ENCODE assay signal across 18 cellular contexts in genomic region chr19:4144666-4145261, GRCh38. TPM values are rescaled to one million over a fixed set of nuclear protein-coding genes. Genes with fewer than 3 reads are reported as not detected.
DNase-seq lines count a peak whose midpoint lies in the region; ATAC-seq, FAIRE-seq and TF ChIP-seq lines count a peak whose summit lies in the region.
"Had no signal": no experiment of that assay in that cellular context is flagged by ENCODE, and none has a peak within 500 bp of the region (broad histone marks: within the 10 kb centered on the region; RNA-seq: fewer than 3 reads in every experiment).

No MANE protein-coding gene starts in this region.

- RAD21 ChIA-PET in GM12878 (lab: Charles Lee; ENCODE audit: unreplicated experiment): no interaction called here

- BruUV-seq in Calu3 (replicated peaks; lab: Mats Ljungman, UMichigan) (no TSS peak), GM12878 (replicated peaks; lab: Mats Ljungman, UMichigan) (no TSS peak)

- intact Hi-C loops in Calu3 (cut with micrococcal nuclease; ENCODE audit: unreplicated experiment): loop anchor here (5.0 kb wide), 1 partner anchor 38 kb away; the partner anchor contains the start of genes ANKRD24 and SIRT6
- intact Hi-C loops in GM12878 (cut with micrococcal nuclease; ENCODE audit: unreplicated experiment): no loop called here
- intact Hi-C loops in activated T-helper 2 cell treated with anti-CD3 and anti-CD28 coated beads, Interferon-gamma antibody, Interleukin-2, Interleukin-4, amounts not matched to agents 10 μg/mL and 5 μg/mL and 100 μg/mL, durations not matched to agents 14 hours and 24 hours and 36 hours (cut with micrococcal nuclease): no loop called here

- in situ Hi-C loops in GM12878 (cut with MboI): no loop called here

- peaks cover 3% of the 10 kb centered on the region; the same call in 1 of the 2 replicates for H3K4me1 ChIP-seq in GM12878 (ENCODE audit: control insufficient read depth, insufficient read depth, low read length)
- peaks cover 2 to 13% (median 12%) of the 10 kb centered on the region in 4 donors for H3K4me1 ChIP-seq in liver (ENCODE audit: control insufficient read depth in 4 of 4, insufficient read depth in 4 of 4, low read length in 3 of 4)

- H3K9me3 Mint-ChIP-seq in Calu3 (ENCODE audit: low read depth, unreplicated experiment): no peaks in the 10 kb centered on the region
- H3K9me3 Mint-ChIP-seq in activated T-helper 2 cell treated with anti-CD3 and anti-CD28 coated beads, Interferon-gamma antibody, Interleukin-2, Interleukin-4, amounts not matched to agents 10 μg/mL and 5 μg/mL and 100 μg/mL, durations not matched to agents 14 hours and 24 hours and 36 hours: no peaks in the 10 kb centered on the region

- H3K4me3 Mint-ChIP-seq in Calu3 (ENCODE audit: low read depth, unreplicated experiment): no peak overlapping the region
- H3K4me3 Mint-ChIP-seq in activated T-helper 2 cell treated with anti-CD3 and anti-CD28 coated beads, Interferon-gamma antibody, Interleukin-2, Interleukin-4, amounts not matched to agents 10 μg/mL and 5 μg/mL and 100 μg/mL, durations not matched to agents 14 hours and 24 hours and 36 hours (ENCODE audit: low read depth): no peak overlapping the region

- H3K79me2 ChIP-seq in GM12878 (ENCODE audit: control insufficient read depth, insufficient read depth, low read length): no peaks in the 10 kb centered on the region

- H3K27me3 ChIP-seq in GM12878 (replicated peaks in 1 of 2; ENCODE audit: control insufficient read depth in 2 of 2, insufficient read depth in 2 of 2, low read length in 1 of 2) (0 out of 4 replicates have a peak, but pooled peaks cover 2% of the 10 kb centered on the region in 2 experiments), liver (ENCODE audit: control insufficient read depth in 4 of 4, insufficient read depth in 4 of 4, low read length in 3 of 4) (no peaks in the 10 kb centered on the region)

- no peak overlapping the region for H3K27ac Mint-ChIP-seq in Calu3 (ENCODE audit: unreplicated experiment)
- H3K27ac Mint-ChIP-seq in activated T-helper 2 cell treated with anti-CD3 and anti-CD28 coated beads, Interferon-gamma antibody, Interleukin-2, Interleukin-4, amounts not matched to agents 10 μg/mL and 5 μg/mL and 100 μg/mL, durations not matched to agents 14 hours and 24 hours and 36 hours: no peak overlapping the region

- H3K9ac ChIP-seq in GM12878 (ENCODE audit: control insufficient read depth, insufficient read depth, low read length) (no peak overlapping the region), liver (ENCODE audit: low read depth in 1 of 2, low read length in 2 of 2) (no peak overlapping the region)
- H3K9ac ChIP-seq: BLaER1 had no signal

- H3K4me3 ChIP-seq in GM12878: no peak overlapping the region
- H3K4me3 ChIP-seq in liver (ENCODE audit: low read depth in 1 of 3, low read length in 3 of 3): peak overlapping the region in 1 of 3 donors; percentile 33
- H3K4me3 ChIP-seq: BLaER1 had no signal

- H3K36me3 ChIP-seq in GM12878 (ENCODE audit: control insufficient read depth in 2 of 2, insufficient read depth in 2 of 2, low read length in 1 of 2) (no peaks in the 10 kb centered on the region), liver (ENCODE audit: control insufficient read depth in 4 of 4, insufficient read depth in 3 of 4, low read depth in 1 of 4, low read length in 3 of 4) (no peaks in the 10 kb centered on the region)
- H3K36me3 ChIP-seq: BLaER1 had no signal

- no peak for ATAC-seq in GM12878
- ATAC-seq: stimulated activated naive CD8-positive, alpha-beta T cell treated with anti-CD3 and anti-CD28 coated beads, Interleukin-15, Interleukin-2, amounts not matched to agents 100 U/mL and 50 U/mL, for 24 hours had no signal

- H2AFZ ChIP-seq in GM12878 (ENCODE audit: control insufficient read depth, low read depth, low read length): no peak overlapping the region

- no peak for TF ChIP-seq RAD21 in GM12878 (IDR thresholded peaks at IDR 0.05; ENCODE audit: insufficient read depth, low read depth, low read length)
- no peak for TF ChIP-seq RAD21 in liver (IDR thresholded peaks at IDR 0.05)

- H3K4me1 Mint-ChIP-seq in Calu3 (ENCODE audit: low read depth, unreplicated experiment): no peaks in the 10 kb centered on the region
- H3K4me1 Mint-ChIP-seq in activated T-helper 2 cell treated with anti-CD3 and anti-CD28 coated beads, Interferon-gamma antibody, Interleukin-2, Interleukin-4, amounts not matched to agents 10 μg/mL and 5 μg/mL and 100 μg/mL, durations not matched to agents 14 hours and 24 hours and 36 hours (ENCODE audit: low read depth): peaks cover 6% of the 10 kb centered on the region

- no peak for FAIRE-seq in GM12878 (lab: Jason Lieb, UNC)
- FAIRE-seq: endometrium had no signal

- no peaks in the 10 kb centered on the region for H3K27me3 Mint-ChIP-seq in Calu3 (ENCODE audit: unreplicated experiment)
- H3K27me3 Mint-ChIP-seq in activated T-helper 2 cell treated with anti-CD3 and anti-CD28 coated beads, Interferon-gamma antibody, Interleukin-2, Interleukin-4, amounts not matched to agents 10 μg/mL and 5 μg/mL and 100 μg/mL, durations not matched to agents 14 hours and 24 hours and 36 hours (ENCODE audit: low read depth): peaks cover 8% of the 10 kb centered on the region

- peaks cover 6% of the 10 kb centered on the region for H3K36me3 Mint-ChIP-seq in Calu3 (ENCODE audit: insufficient read depth, unreplicated experiment)
- H3K36me3 Mint-ChIP-seq in activated T-helper 2 cell treated with anti-CD3 and anti-CD28 coated beads, Interferon-gamma antibody, Interleukin-2, Interleukin-4, amounts not matched to agents 10 μg/mL and 5 μg/mL and 100 μg/mL, durations not matched to agents 14 hours and 24 hours and 36 hours (ENCODE audit: low read depth): no peaks in the 10 kb centered on the region

- H3K4me2 ChIP-seq in GM12878 (ENCODE audit: control insufficient read depth, insufficient read depth): no peak overlapping the region
- H3K4me2 ChIP-seq: BLaER1 had no signal

- no peak for TF ChIP-seq EP300 in GM12878 (IDR thresholded peaks at IDR 0.05; ENCODE audit: borderline replicate concordance in 1 of 2, control insufficient read depth in 1 of 2, low read depth in 2 of 2, low read length in 2 of 2)

- 4% methylated on average over 6 of the region's 7 CpGs for WGBS in GM12878 (ENCODE audit: insufficient coverage, insufficient replicate concordance, low lambda C conversion rate, missing lambda C conversion rate)
- 35% methylated on average over 7 of the region's 7 CpGs for WGBS in liver

- TF ChIP-seq CTCF in Calu3 (IDR thresholded peaks at IDR 0.05; ENCODE audit: unreplicated experiment) (no peak), GM12878 (IDR thresholded peaks at IDR 0.05 in 2 of 3, conservative IDR thresholded peaks at IDR 0.05 in 1 of 3; ENCODE audit: control insufficient read depth in 2 of 3, extremely low read depth in 1 of 3, insufficient read depth in 1 of 3, low read depth in 3 of 3, low read length in 3 of 3) (no peak), liver (IDR thresholded peaks at IDR 0.05; ENCODE audit: low read depth, low read length, missing input control) (no peak)

- no peaks in the 10 kb centered on the region for H3K9me3 ChIP-seq in GM12878 (replicated peaks; ENCODE audit: control insufficient read depth, insufficient read depth, low read length)
- H3K9me3 ChIP-seq in liver (ENCODE audit: control insufficient read depth in 4 of 4, low read length in 3 of 4): no peaks in the 10 kb centered on the region
- H3K9me3 ChIP-seq: BLaER1 had no signal

- TF ChIP-seq POLR2A in GM12878 (IDR thresholded peaks at IDR 0.05; ENCODE audit: low read depth, low read length): no peak

- POLR2A ChIA-PET in GM12878 (lab: Charles Lee): no interaction called here

- H3K27ac ChIP-seq in GM12878 (ENCODE audit: control insufficient read depth, insufficient read depth): no peak overlapping the region
- peak overlapping the region in 1 of 2 donors; percentile 25 for H3K27ac ChIP-seq in liver (ENCODE audit: low read depth in 1 of 2, low read length in 2 of 2)
- H3K27ac ChIP-seq: BLaER1 had no signal

- SMC1A ChIA-PET in GM12878 (lab: Charles Lee; ENCODE audit: uncharacterized antibody, unreplicated experiment): no interaction called here

- DNase-seq in Calu3 (peak; percentile 35), LoVo (ENCODE audit: low spot score) (peak; percentile 45), GM12878 (ENCODE audit: low read depth, low spot score) (no peak), NCI-H1417 (lab: John Stamatoyannopoulos, UW) (no peak), hippocampal formation (lab: John Stamatoyannopoulos, UW) (no peak), NCI-H345 (lab: John Stamatoyannopoulos, UW) (no peak)
- no peak for DNase-seq in activated T-helper 2 cell treated with anti-CD3 and anti-CD28 coated beads, Interferon-gamma antibody, Interleukin-2, Interleukin-4, amounts not matched to agents 10 μg/mL and 5 μg/mL and 100 μg/mL, durations not matched to agents 14 hours and 24 hours and 36 hours (ENCODE audit: low spot score)
- DNase-seq: activated CD4-positive, CD25-positive, alpha-beta regulatory T cell; activated T-cell treated with anti-CD3 and anti-CD28 coated beads, Interleukin-2, amount 50 U/mL, for 1 hour; GF-D8; NCI-H526 treated with DMSO at 0.1 percent for 48 hours; SIG-M5; stimulated activated CD4-positive, alpha-beta T cell treated with anti-CD3 and anti-CD28 coated beads, Interleukin-4, amount 100 ng/mL, for 24 hours; stimulated activated naive CD8-positive, alpha-beta T cell treated with anti-CD3 and anti-CD28 coated beads, Interleukin-15, Interleukin-2, amounts not matched to agents 100 U/mL and 50 U/mL, for 24 hours had no signal

- H4K20me1 ChIP-seq in GM12878 (ENCODE audit: control insufficient read depth, insufficient read depth): no peaks in the 10 kb centered on the region
- H4K20me1 ChIP-seq: BLaER1 had no signal

- CTCF ChIA-PET in Calu3 (lab: Charles Lee): no interaction called here
- CTCF ChIA-PET in GM12878 (lab: Yijun Ruan, JAX): no interaction called here

RNA-seq across cellular contexts. Expression of gene CREB3L3, which starts 8.7 kb away (rescaled TPM):
- 0.14 and 0.44 TPM in 2 replicates for total RNA-seq in Calu3 (2022)
- not detected in 2 replicates for total RNA-seq in GM12878 (2013; cell fraction: nucleolus; rRNA removed)
- not detected in 2 replicates for total RNA-seq in GM12878 (2014; rRNA removed)
- not detected in 2 replicates for total RNA-seq in GM12878 (2014; rRNA removed; fragmentation: Illumina TruSeq; extraction: Trizol)
- total RNA-seq in GM12878 (2021): not detected in 2 replicates
- not detected for polyA plus RNA-seq in GM12878 (2011; ENCODE audit: low read depth)
- polyA plus RNA-seq in GM12878 (2011; rRNA removed): 0.22 and 0.46 TPM in 2 replicates
- 0.60 and 0.72 TPM in 2 replicates for polyA plus RNA-seq in GM12878 (2011; cell fraction: cytosol; rRNA removed)
- polyA plus RNA-seq in GM12878 (2011; cell fraction: nucleus; rRNA removed): 0.46 and 0.61 TPM in 2 replicates
- 0.04 and 0.23 TPM in 2 replicates for polyA plus RNA-seq in GM12878 (2012)
- polyA plus RNA-seq in GM12878 (2014; fragmentation: Illumina TruSeq; extraction: Trizol): 0.03 TPM in 1 of 2 replicates, not detected in the other
- not detected for polyA plus RNA-seq in GM12878 (2014; fragmentation: Nextera tagmentation; extraction: Ambion mirVana)
- polyA plus RNA-seq in GM12878 (2014; rRNA removed): not detected in 2 replicates
- polyA plus RNA-seq in GM12878 (2016; fragmentation: Nextera tagmentation; extraction: Ambion mirVana): under 1 TPM in 1 of 2 experiments, not detected in 1; 0.07 TPM
- 0.52 TPM in 1 of 2 replicates, not detected in the other for polyA minus RNA-seq in GM12878 (2011; rRNA and poly(A)+ RNA removed)
- polyA minus RNA-seq in GM12878 (2011; cell fraction: cytosol; rRNA and poly(A)+ RNA removed): not detected in 2 replicates
- polyA minus RNA-seq in GM12878 (2011; cell fraction: nucleus; rRNA and poly(A)+ RNA removed): 0.29 TPM in 1 of 2 replicates, not detected in the other
- 100 to 1,000 TPM in 1 of 2 donors, 10 to 100 TPM in 1; 22.8 to 194 TPM for total RNA-seq in liver
- 100 to 1,000 TPM in 1 of 2 donors, 10 to 100 TPM in 1; 94.9 to 331 TPM for polyA plus RNA-seq in liver
- total RNA-seq in activated T-helper 2 cell treated with anti-CD3 and anti-CD28 coated beads, Interferon-gamma antibody, Interleukin-2, Interleukin-4, amounts not matched to agents 10 μg/mL and 5 μg/mL and 100 μg/mL, durations not matched to agents 14 hours and 24 hours and 36 hours: 1.6 and 2.5 TPM in 2 replicates
- total RNA-seq: pulmonary artery endothelial cell had no signal

RNA-seq across cellular contexts. Expression of gene MAP2K2, which starts 20.8 kb away (rescaled TPM):
- total RNA-seq in Calu3 (2022): 113 and 114 TPM in 2 replicates
- total RNA-seq in GM12878 (2013; cell fraction: nucleolus; rRNA removed): 58.9 and 63.2 TPM in 2 replicates
- total RNA-seq in GM12878 (2014; rRNA removed): 178 and 210 TPM in 2 replicates
- 72.1 and 92.8 TPM in 2 replicates for total RNA-seq in GM12878 (2014; rRNA removed; fragmentation: Illumina TruSeq; extraction: Trizol)
- 182 and 184 TPM in 2 replicates for total RNA-seq in GM12878 (2021)
- polyA plus RNA-seq in GM12878 (2011; ENCODE audit: low read depth): 78.5 TPM
- polyA plus RNA-seq in GM12878 (2011; rRNA removed): 31.6 and 68.3 TPM in 2 replicates
- polyA plus RNA-seq in GM12878 (2011; cell fraction: cytosol; rRNA removed): 109 and 144 TPM in 2 replicates
- polyA plus RNA-seq in GM12878 (2011; cell fraction: nucleus; rRNA removed): 127 and 159 TPM in 2 replicates
- polyA plus RNA-seq in GM12878 (2012): 133 and 176 TPM in 2 replicates
- polyA plus RNA-seq in GM12878 (2014; fragmentation: Illumina TruSeq; extraction: Trizol): 13.0 and 38.8 TPM in 2 replicates
- 1 to 10 TPM in 1 of 2 experiments, under 1 TPM in 1; 1.00 to 6.8 TPM for polyA plus RNA-seq in GM12878 (2014; fragmentation: Nextera tagmentation; extraction: Ambion mirVana)
- 144 and 166 TPM in 2 replicates for polyA plus RNA-seq in GM12878 (2014; rRNA removed)
- 10 to 100 TPM; 33.4 to 33.7 TPM for polyA plus RNA-seq in GM12878 (2016; fragmentation: Nextera tagmentation; extraction: Ambion mirVana)
- polyA minus RNA-seq in GM12878 (2011; rRNA and poly(A)+ RNA removed): 32.9 and 84.0 TPM in 2 replicates
- 64.1 and 69.3 TPM in 2 replicates for polyA minus RNA-seq in GM12878 (2011; cell fraction: cytosol; rRNA and poly(A)+ RNA removed)
- polyA minus RNA-seq in GM12878 (2011; cell fraction: nucleus; rRNA and poly(A)+ RNA removed): 27.6 and 40.2 TPM in 2 replicates
- total RNA-seq in liver: 10 to 100 TPM; 43.8 to 64.4 TPM
- polyA plus RNA-seq in liver: 10 to 100 TPM; 40.3 to 72.7 TPM
- 131 and 141 TPM in 2 replicates for total RNA-seq in activated T-helper 2 cell treated with anti-CD3 and anti-CD28 coated beads, Interferon-gamma antibody, Interleukin-2, Interleukin-4, amounts not matched to agents 10 μg/mL and 5 μg/mL and 100 μg/mL, durations not matched to agents 14 hours and 24 hours and 36 hours

RNA-seq across cellular contexts. Expression of gene SIRT6, which starts 37.6 kb away (rescaled TPM):
- total RNA-seq in Calu3 (2022) (22.9 and 26.6 TPM in 2 replicates), GM12878 (2014; rRNA removed) (25.6 and 26.0 TPM in 2 replicates), GM12878 (2014; rRNA removed; fragmentation: Illumina TruSeq; extraction: Trizol) (8.3 and 8.7 TPM in 2 replicates), GM12878 (2021) (36.3 and 39.5 TPM in 2 replicates), liver (10 to 100 TPM in 1 of 2 donors, 1 to 10 TPM in 1; 7.7 to 12.7 TPM)
- 24.5 and 25.2 TPM in 2 replicates for total RNA-seq in GM12878 (2013; cell fraction: nucleolus; rRNA removed)
- 9.0 TPM for polyA plus RNA-seq in GM12878 (2011; ENCODE audit: low read depth)
- polyA plus RNA-seq in GM12878 (2011; rRNA removed) (10.0 and 22.4 TPM in 2 replicates), GM12878 (2014; fragmentation: Illumina TruSeq; extraction: Trizol) (0.60 and 6.7 TPM in 2 replicates), GM12878 (2014; fragmentation: Nextera tagmentation; extraction: Ambion mirVana) (1 to 10 TPM; 1.3 to 1.5 TPM), GM12878 (2014; rRNA removed) (49.6 and 60.3 TPM in 2 replicates), GM12878 (2016; fragmentation: Nextera tagmentation; extraction: Ambion mirVana) (10 to 100 TPM; 29.4 to 29.8 TPM), liver (10 to 100 TPM in 1 of 2 donors, 1 to 10 TPM in 1; 8.4 to 11.3 TPM)
- polyA plus RNA-seq in GM12878 (2011; cell fraction: cytosol; rRNA removed): 34.9 and 58.8 TPM in 2 replicates
- polyA plus RNA-seq in GM12878 (2011; cell fraction: nucleus; rRNA removed): 77.1 and 95.7 TPM in 2 replicates
- 29.2 and 32.3 TPM in 2 replicates for polyA plus RNA-seq in GM12878 (2012)
- 11.3 and 21.7 TPM in 2 replicates for polyA minus RNA-seq in GM12878 (2011; rRNA and poly(A)+ RNA removed)
- polyA minus RNA-seq in GM12878 (2011; cell fraction: cytosol; rRNA and poly(A)+ RNA removed): 11.3 and 12.2 TPM in 2 replicates
- 10.2 and 22.0 TPM in 2 replicates for polyA minus RNA-seq in GM12878 (2011; cell fraction: nucleus; rRNA and poly(A)+ RNA removed)
- 34.6 and 42.4 TPM in 2 replicates for total RNA-seq in activated T-helper 2 cell treated with anti-CD3 and anti-CD28 coated beads, Interferon-gamma antibody, Interleukin-2, Interleukin-4, amounts not matched to agents 10 μg/mL and 5 μg/mL and 100 μg/mL, durations not matched to agents 14 hours and 24 hours and 36 hours

RNA-seq across cellular contexts. Expression of gene ANKRD24, which starts 37.7 kb away (rescaled TPM):
- total RNA-seq in Calu3 (2022) (0.76 and 1.4 TPM in 2 replicates), GM12878 (2014; rRNA removed) (0.49 and 0.51 TPM in 2 replicates), GM12878 (2014; rRNA removed; fragmentation: Illumina TruSeq; extraction: Trizol) (0.23 and 0.27 TPM in 2 replicates), GM12878 (2021) (0.51 and 0.59 TPM in 2 replicates), liver (1 to 10 TPM in 1 of 2 donors, under 1 TPM in 1; 0.28 to 2.5 TPM)
- 1.5 and 2.2 TPM in 2 replicates for total RNA-seq in GM12878 (2013; cell fraction: nucleolus; rRNA removed)
- 0.49 TPM for polyA plus RNA-seq in GM12878 (2011; ENCODE audit: low read depth)
- polyA plus RNA-seq in GM12878 (2011; rRNA removed) (0.43 TPM in 2 replicates), GM12878 (2014; fragmentation: Illumina TruSeq; extraction: Trizol) (0.12 and 0.14 TPM in 2 replicates), GM12878 (2014; fragmentation: Nextera tagmentation; extraction: Ambion mirVana) (under 1 TPM in 1 of 2 experiments, not detected in 1; 0.02 TPM), GM12878 (2014; rRNA removed) (0.42 and 0.47 TPM in 2 replicates), GM12878 (2016; fragmentation: Nextera tagmentation; extraction: Ambion mirVana) (under 1 TPM; 0.31 to 0.35 TPM), liver (1 to 10 TPM in 1 of 2 donors, under 1 TPM in 1; 0.31 to 2.5 TPM)
- 0.84 and 0.90 TPM in 2 replicates for polyA plus RNA-seq in GM12878 (2011; cell fraction: cytosol; rRNA removed)
- 2.7 and 2.8 TPM in 2 replicates for polyA plus RNA-seq in GM12878 (2011; cell fraction: nucleus; rRNA removed)
- polyA plus RNA-seq in GM12878 (2012): 1.5 TPM in 2 replicates
- 0.51 and 0.57 TPM in 2 replicates for polyA minus RNA-seq in GM12878 (2011; rRNA and poly(A)+ RNA removed)
- polyA minus RNA-seq in GM12878 (2011; cell fraction: cytosol; rRNA and poly(A)+ RNA removed): 0.21 TPM in 1 of 2 replicates, not detected in the other
- polyA minus RNA-seq in GM12878 (2011; cell fraction: nucleus; rRNA and poly(A)+ RNA removed): 0.12 and 0.38 TPM in 2 replicates
- 0.30 and 0.50 TPM in 2 replicates for total RNA-seq in activated T-helper 2 cell treated with anti-CD3 and anti-CD28 coated beads, Interferon-gamma antibody, Interleukin-2, Interleukin-4, amounts not matched to agents 10 μg/mL and 5 μg/mL and 100 μg/mL, durations not matched to agents 14 hours and 24 hours and 36 hours

Comparison
In these comparisons a context has a peak if more than half of its experiments do, and no peak if none do; other contexts are left out.
1. DNase-seq: peak in Calu3 (single experiment) and LoVo (single experiment); none in GM12878 (single experiment), NCI-H1417 (0 of 3), hippocampal formation (0 of 2), activated T-helper 2 cell treated with anti-CD3 and anti-CD28 coated beads, Interferon-gamma antibody, Interleukin-2, Interleukin-4, amounts not matched to agents 10 μg/mL and 5 μg/mL and 100 μg/mL, durations not matched to agents 14 hours and 24 hours and 36 hours (single experiment) and NCI-H345 (single experiment).